ENCODE assay signal across 24 cellular contexts in genomic region chr19:40743926-40744325, GRCh38. TPM values are rescaled to one million over a fixed set of nuclear protein-coding genes. Genes with fewer than 3 reads are reported as not detected.
"Had no signal": no experiment of that assay in that cellular context is flagged by ENCODE, and none has a peak within 500 bp of the region (broad histone marks: within the 10 kb centered on the region; RNA-seq: fewer than 3 reads in every experiment).

No MANE protein-coding gene starts in this region.

- H3K9me3 ChIP-seq: colonic mucosa, prostate gland, right atrium auricular region, tibial nerve had no signal

- H3K27ac ChIP-seq: brain microvascular endothelial cell, colonic mucosa, epithelial cell of prostate, foreskin keratinocyte, prostate gland, right atrium auricular region had no signal

- H3K36me3 ChIP-seq: colonic mucosa had no signal

- DNase-seq: activated effector memory CD4-positive, alpha-beta T cell treated with Interleukin-2 at 50 U/mL for 16 hours; activated T-cell treated with anti-CD3 and anti-CD28 coated beads, Interleukin-2, amount 50 U/mL, for 4 hours; anterior cingulate cortex; brain microvascular endothelial cell; central memory CD4-positive, alpha-beta T cell; colonic mucosa; foreskin keratinocyte; left cardiac atrium; midbrain; nucleus accumbens; substantia nigra had no signal

- H3K27ac Mint-ChIP-seq: activated naive CD4-positive, alpha-beta T cell treated with anti-CD3 and anti-CD28 coated beads, Interleukin-2, amount 10 ng/mL, durations not matched to agents 7 days and 5 days; activated naive CD8-positive, alpha-beta T cell treated with anti-CD3 and anti-CD28 coated beads, Interleukin-2, amount 50 U/mL, for 24 hours; endodermal cell; nephron; T-helper 1 cell treated with Interleukin-12 subunit alpha and Interleukin-12 subunit beta and Interleukin-4 antibody, amounts not matched to agents 30 μg/mL and 1 μg/mL, for 36 hours had no signal

- H3K4me1 ChIP-seq: colonic mucosa, foreskin keratinocyte, prostate gland had no signal

- H3K4me3 ChIP-seq: colonic mucosa, hepatocyte, lung, prostate gland, right atrium auricular region, tibial nerve had no signal

- H3K4me3 Mint-ChIP-seq: activated naive CD4-positive, alpha-beta T cell treated with anti-CD3 and anti-CD28 coated beads, Interleukin-2, amount 10 ng/mL, durations not matched to agents 7 days and 5 days; activated naive CD8-positive, alpha-beta T cell treated with anti-CD3 and anti-CD28 coated beads, Interleukin-2, amount 50 U/mL, for 24 hours; activated T-cell treated with anti-CD3 and anti-CD28 coated beads, Interleukin-2, amount 50 U/mL, for 4 hours; endodermal cell; nephron; T-helper 1 cell treated with Interleukin-12 subunit alpha and Interleukin-12 subunit beta and Interleukin-4 antibody, amounts not matched to agents 30 μg/mL and 1 μg/mL, for 36 hours had no signal

- H3K27me3 ChIP-seq: brain microvascular endothelial cell, colonic mucosa, foreskin keratinocyte, hepatocyte, right atrium auricular region, tibial nerve had no signal

- ATAC-seq: foreskin keratinocyte; left cardiac atrium; stimulated activated naive CD8-positive, alpha-beta T cell treated with anti-CD3 and anti-CD28 coated beads, Interleukin-15, Interleukin-2, amounts not matched to agents 100 U/mL and 50 U/mL, for 24 hours had no signal

- H3K27me3 Mint-ChIP-seq: activated naive CD4-positive, alpha-beta T cell treated with anti-CD3 and anti-CD28 coated beads, Interleukin-2, amount 10 ng/mL, durations not matched to agents 7 days and 5 days; activated naive CD8-positive, alpha-beta T cell treated with anti-CD3 and anti-CD28 coated beads, Interleukin-2, amount 50 U/mL, for 24 hours had no signal

- H3K9me3 Mint-ChIP-seq: activated naive CD4-positive, alpha-beta T cell treated with anti-CD3 and anti-CD28 coated beads, Interleukin-2, amount 10 ng/mL, durations not matched to agents 7 days and 5 days; activated naive CD8-positive, alpha-beta T cell treated with anti-CD3 and anti-CD28 coated beads, Interleukin-2, amount 50 U/mL, for 24 hours; activated T-cell treated with anti-CD3 and anti-CD28 coated beads, Interleukin-2, amount 50 U/mL, for 4 hours; endodermal cell; nephron; T-helper 1 cell treated with Interleukin-12 subunit alpha and Interleukin-12 subunit beta and Interleukin-4 antibody, amounts not matched to agents 30 μg/mL and 1 μg/mL, for 36 hours had no signal

RNA-seq across cellular contexts. Expression of gene MIA, which starts 31.4 kb away (rescaled TPM):
- total RNA-seq: endodermal cell, fibroblast of lung, hepatocyte had no signal
